Comparison of ENCODE assay signal across 36 cellular contexts in genomic region chrX:152936306-152936705, GRCh38. TPM values are rescaled to one million over a fixed set of nuclear protein-coding genes. Genes with fewer than 3 reads are reported as not detected.
"Had no signal": no experiment of that assay in that cellular context is flagged by ENCODE, and none has a peak within 500 bp of the region (broad histone marks: within the 10 kb centered on the region; RNA-seq: fewer than 3 reads in every experiment).

No MANE protein-coding gene starts in this region.

- H3K9me3 ChIP-seq: neutrophil, prostate gland, stomach, thyroid gland, upper lobe of left lung, vagina had no signal

- H3K4me1 ChIP-seq: prostate gland, thyroid gland, vagina had no signal

- H3K36me3 ChIP-seq: prostate gland, thyroid gland, upper lobe of left lung, vagina had no signal

- H3K9me3 Mint-ChIP-seq: activated CD8-positive, alpha-beta T cell treated with anti-CD3 and anti-CD28 coated beads for 36 hours; activated T-cell treated with anti-CD3 and anti-CD28 coated beads, Interleukin-2, amount 50 U/mL, for 4 hours; activated T-helper 17 cell treated with anti-CD3 and anti-CD28 coated beads, Interleukin-2, amount 50 U/mL, for 72 hours; dendritic cell treated with granulocyte-macrophage colony-stimulating factor and Interleukin-4, amounts not matched to agents 40 ng/mL and 50 ng/mL, for 4 days; immature natural killer cell; stimulated activated naive B cell treated with anti-CD40 and anti-IgM and Interleukin-4, amounts not matched to agents 10 μg/mL and 1 μg/mL and 100 μg/mL, for 72 hours; WTC11 had no signal

- H3K4me3 Mint-ChIP-seq: activated CD8-positive, alpha-beta T cell treated with anti-CD3 and anti-CD28 coated beads for 36 hours; activated T-cell treated with anti-CD3 and anti-CD28 coated beads, Interleukin-2, amount 50 U/mL, for 4 hours; activated T-helper 17 cell treated with anti-CD3 and anti-CD28 coated beads, Interleukin-2, amount 50 U/mL, for 72 hours; dendritic cell treated with granulocyte-macrophage colony-stimulating factor and Interleukin-4, amounts not matched to agents 40 ng/mL and 50 ng/mL, for 4 days; endodermal cell; immature natural killer cell; nephron progenitor cell; stimulated activated naive B cell treated with anti-CD40 and anti-IgM and Interleukin-4, amounts not matched to agents 10 μg/mL and 1 μg/mL and 100 μg/mL, for 72 hours; WTC11 had no signal

- H3K27ac Mint-ChIP-seq: activated CD8-positive, alpha-beta T cell treated with anti-CD3 and anti-CD28 coated beads for 36 hours; activated T-helper 17 cell treated with anti-CD3 and anti-CD28 coated beads, Interleukin-2, amount 50 U/mL, for 72 hours; dendritic cell treated with granulocyte-macrophage colony-stimulating factor and Interleukin-4, amounts not matched to agents 40 ng/mL and 50 ng/mL, for 4 days; endodermal cell; nephron progenitor cell; stimulated activated naive B cell treated with anti-CD40 and anti-IgM and Interleukin-4, amounts not matched to agents 10 μg/mL and 1 μg/mL and 100 μg/mL, for 72 hours; WTC11 had no signal

- H3K27ac ChIP-seq: neutrophil, prostate gland, stomach, thyroid gland, upper lobe of left lung, vagina had no signal

- ATAC-seq: activated CD8-positive, alpha-beta T cell treated with anti-CD3 and anti-CD28 coated beads for 36 hours; activated T-cell treated with anti-CD3 and anti-CD28 coated beads, Interleukin-2, amount 50 U/mL, for 4 hours; activated T-helper 17 cell treated with anti-CD3 and anti-CD28 coated beads, Interleukin-2, amount 50 U/mL, for 72 hours; esophagus mucosa; left colon; sciatic nerve; stimulated activated naive B cell treated with anti-CD40 and anti-IgM and Interleukin-4, amounts not matched to agents 10 μg/mL and 1 μg/mL and 100 μg/mL, for 72 hours; WTC11 had no signal

- DNase-seq: activated CD4-positive, alpha-beta T cell treated with anti-CD3 and anti-CD28 coated beads for 1 hour; activated CD4-positive, alpha-beta T cell treated with anti-CD3 and anti-CD28 coated beads, Interleukin-2, amount 50 U/mL, for 1 hour; activated CD8-positive, alpha-beta T cell treated with anti-CD3 and anti-CD28 coated beads for 36 hours; activated gamma-delta T cell treated with Interleukin-2 at 50 U/mL for 16 hours; activated naive CD4-positive, alpha-beta T cell treated with anti-CD3 and anti-CD28 coated beads, Interleukin-2, amount 50 U/mL, for 16 hours; activated T-cell treated with anti-CD3 and anti-CD28 coated beads, Interleukin-2, amount 50 U/mL, for 4 hours; amniotic stem cell; central memory CD4-positive, alpha-beta T cell; endodermal cell; foreskin fibroblast; hippocampal formation; immature natural killer cell; kidney; left colon; mammary epithelial cell; nephron progenitor cell; retina; small intestine; stimulated activated CD4-positive, alpha-beta T cell treated with anti-CD3 and anti-CD28 coated beads, Interleukin-1b, Interleukin-23, amount 100 ng/mL, for 48 hours; stimulated activated CD4-positive, alpha-beta T cell treated with anti-CD3 and anti-CD28 coated beads, Interleukin-4, amount 100 ng/mL, for 4 hours; stimulated activated CD8-positive, alpha-beta memory T cell treated with anti-CD3 and anti-CD28 coated beads, Interleukin-4, amount 100 ng/mL, for 48 hours; stimulated activated naive B cell treated with anti-CD40 and anti-IgM and Interleukin-4, amounts not matched to agents 10 μg/mL and 1 μg/mL and 100 μg/mL, for 72 hours; stomach; thyroid gland; upper lobe of left lung had no signal

- H3K27me3 ChIP-seq: neutrophil, thyroid gland, upper lobe of left lung, vagina had no signal

- H3K4me1 Mint-ChIP-seq: activated T-helper 17 cell treated with anti-CD3 and anti-CD28 coated beads, Interleukin-2, amount 50 U/mL, for 72 hours; endodermal cell had no signal

- H3K36me3 Mint-ChIP-seq: immature natural killer cell; stimulated activated naive B cell treated with anti-CD40 and anti-IgM and Interleukin-4, amounts not matched to agents 10 μg/mL and 1 μg/mL and 100 μg/mL, for 72 hours; WTC11 had no signal

- H3K4me3 ChIP-seq: prostate gland, stomach, thyroid gland, upper lobe of left lung, vagina had no signal

- H3K27me3 Mint-ChIP-seq: activated CD8-positive, alpha-beta T cell treated with anti-CD3 and anti-CD28 coated beads for 36 hours; activated T-helper 17 cell treated with anti-CD3 and anti-CD28 coated beads, Interleukin-2, amount 50 U/mL, for 72 hours; dendritic cell treated with granulocyte-macrophage colony-stimulating factor and Interleukin-4, amounts not matched to agents 40 ng/mL and 50 ng/mL, for 4 days had no signal

RNA-seq across cellular contexts. Expression of gene PNMA5, which starts 57.6 kb away (rescaled TPM):
- total RNA-seq: activated CD8-positive, alpha-beta T cell treated with anti-CD3 and anti-CD28 coated beads for 36 hours; activated T-cell treated with anti-CD3 and anti-CD28 coated beads, Interleukin-2, amount 50 U/mL, for 4 hours; esophagus mucosa; kidney; left colon; mammary epithelial cell; mucosa of gallbladder; osteocyte; sciatic nerve; stomach; thyroid gland; upper lobe of left lung; vagina had no signal
- polyA plus RNA-seq: immature natural killer cell, liver, mammary epithelial cell had no signal
